Comparison of ENCODE assay signal across 8 cellular contexts in the genomic region with DNA sequence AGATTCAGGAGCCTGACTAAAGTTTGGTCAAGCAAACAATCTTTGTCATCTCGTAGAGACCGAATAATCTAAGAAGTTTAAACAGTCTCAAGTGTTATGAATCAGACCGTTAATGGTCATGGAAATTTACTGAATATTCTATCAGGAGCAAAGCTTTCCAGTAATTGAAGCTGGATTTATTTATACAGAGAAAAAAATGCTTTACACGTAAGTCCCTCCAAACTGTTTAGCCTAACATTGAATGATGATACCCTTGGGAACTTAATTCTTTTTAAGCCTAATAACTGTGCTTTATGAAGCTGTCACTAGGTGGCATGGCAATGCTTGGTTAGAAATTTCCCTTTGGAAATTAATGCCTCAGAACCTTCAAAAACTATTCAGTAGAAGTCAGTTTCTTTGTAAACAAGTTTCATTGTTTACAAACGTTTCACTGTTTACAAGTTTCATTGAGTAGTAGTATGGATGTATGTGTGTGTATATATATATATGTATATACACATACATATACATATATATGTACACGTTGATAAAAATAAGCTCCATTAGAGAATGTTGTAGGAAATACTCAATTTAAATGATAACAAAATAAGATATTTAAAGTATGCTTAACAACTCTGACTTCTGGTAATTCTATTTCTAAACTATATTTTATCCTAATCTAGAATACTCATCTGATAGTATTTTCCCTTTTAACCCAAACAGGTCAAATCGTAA. TPM values are rescaled to one million over a fixed set of nuclear protein-coding genes. Genes with fewer than 3 reads are reported as not detected.
DNase-seq lines count a peak whose midpoint lies in the region; ATAC-seq and TF ChIP-seq lines count a peak whose summit lies in the region.

No MANE protein-coding gene starts in this region.

- no peaks in the 10 kb centered on the region for H3K79me2 ChIP-seq in mammary epithelial cell (ENCODE audit: insufficient read depth, low read length)

- peak; percentile 56 for ATAC-seq in HG02840 (IDR thresholded peaks at IDR 0.05; ENCODE audit: low FRiP score, unreplicated experiment)

- no peaks in the 10 kb centered on the region for H3K27me3 ChIP-seq in mammary epithelial cell (ENCODE audit: insufficient read depth, low read length)
- no peaks in the 10 kb centered on the region for H3K27me3 ChIP-seq in vagina

- H3K9me3 ChIP-seq in mammary epithelial cell (replicated peaks; ENCODE audit: insufficient read depth, low read length) (no peaks in the 10 kb centered on the region), vagina (no peaks in the 10 kb centered on the region)

- no peak overlapping the region for H3K9ac ChIP-seq in mammary epithelial cell (ENCODE audit: insufficient read depth, low read length)

- H3K4me1 ChIP-seq in mammary epithelial cell (ENCODE audit: insufficient read depth, low read length) (peaks cover 5% of the 10 kb centered on the region), vagina (peaks cover 11% of the 10 kb centered on the region)

- BruUV-seq in mammary epithelial cell (replicated peaks; lab: Mats Ljungman, UMichigan), result no TSS peak

- H3K36me3 ChIP-seq in mammary epithelial cell (ENCODE audit: insufficient read depth, low read length), result no peaks in the 10 kb centered on the region
- no peaks in the 10 kb centered on the region for H3K36me3 ChIP-seq in vagina

- DNase-seq in NOMO-1 treated with DMSO at 0.1 percent for 48 hours (lab: John Stamatoyannopoulos, UW; ENCODE audit: unreplicated experiment) (peak; percentile 14), NOMO-1 treated with dmso at 0.1 percent for 144 hours (lab: John Stamatoyannopoulos, UW; ENCODE audit: unreplicated experiment) (no peak), NCI-H2171 treated with DMSO at 0.1 percent for 48 hours (lab: John Stamatoyannopoulos, UW) (peak; percentile 60), mammary epithelial cell (no peak), left kidney (ENCODE audit: low read depth, low spot score) (peak; percentile 67), vagina (ENCODE audit: extremely low spot score in 2 of 2) (no peak), posterior vena cava (ENCODE audit: low spot score) (no peak)

- no peak overlapping the region for H3K4me2 ChIP-seq in mammary epithelial cell (ENCODE audit: insufficient read depth, low read depth, low read length)

- no peak overlapping the region for H2AFZ ChIP-seq in mammary epithelial cell (ENCODE audit: low read depth, low read length)

- H4K20me1 ChIP-seq in mammary epithelial cell (ENCODE audit: insufficient read depth, low read length), result no peaks in the 10 kb centered on the region

- no peak for TF ChIP-seq POLR2A in vagina (IDR thresholded peaks at IDR 0.05)

- H3K27ac ChIP-seq in mammary epithelial cell (ENCODE audit: insufficient read depth, low read depth, low read length) (no peak overlapping the region), vagina (peak overlapping the region; percentile 51)

- WGBS in mammary epithelial cell (ENCODE audit: low coverage, missing lambda C conversion rate), result 62% methylated on average over 7 of the region's 7 CpGs

- intact Hi-C loops in mammary epithelial cell (cut with micrococcal nuclease), result loop anchor here (1.0 to 10.0 kb wide), 6 partner anchors 34 to 500 kb away; partner anchors contain the start of gene GAS2L3
- intact Hi-C loops in vagina (cut with DNase I), result no loop called here
- intact Hi-C loops in posterior vena cava (cut with DNase I), result loop anchor here in 1 of 2 donors (10.0 kb wide), 1 partner anchor 320 kb away; no protein-coding TSS in a partner anchor

- dilution Hi-C loops in mammary epithelial cell (cut with HindIII; ENCODE audit: low sequenced_read_pairs), result no loop called here

- H3K4me3 ChIP-seq in mammary epithelial cell (replicated peaks in 1 of 3; ENCODE audit: insufficient read depth in 1 of 3, low read depth in 2 of 3, low read length in 3 of 3) (no peak overlapping the region), vagina (no peak overlapping the region)

- in situ Hi-C loops in mammary epithelial cell (cut with MboI; ENCODE audit: low sequenced_read_pairs in 2 of 2), result loop anchor here (10.0 to 25.0 kb wide), 2 partner anchors 310 to 328 kb away; partner anchors contain the start of gene GAS2L3 (in 1 of the 2)

- CTCF ChIA-PET in mammary epithelial cell (lab: Charles Lee; ENCODE audit: low non-redundant PET), result interaction anchor here (0.5 to 0.6 kb wide), 3 partner anchors 21 to 339 kb away, joined by 3 to 8 read pairs (median 5); no protein-coding TSS in a partner anchor

- TF ChIP-seq CTCF in mammary epithelial cell (conservative IDR thresholded peaks at IDR 0.05 in 1 of 2, IDR thresholded peaks at IDR 0.05 in 1 of 2; ENCODE audit: extremely low read depth in 1 of 2, insufficient read depth in 1 of 2, low read depth in 1 of 2, low read length in 2 of 2) (peak; percentile 73 to 77), vagina (IDR thresholded peaks at IDR 0.05) (peak; percentile 31 to 53 (median 31))

RNA-seq across cellular contexts. Expression of gene DEPDC4, which starts 32.1 kb away (rescaled TPM):
- total RNA-seq in mammary epithelial cell (1 to 10 TPM in 1 of 2 donors, under 1 TPM in 1; 0.83 to 2.4 TPM), vagina (not detected), posterior vena cava (under 1 TPM in 1 of 2 donors, not detected in 1; 0.48 TPM)
- 0.67 TPM for polyA plus RNA-seq in mammary epithelial cell
- not detected for polyA minus RNA-seq in mammary epithelial cell

RNA-seq across cellular contexts. Expression of gene SCYL2, which starts 32.2 kb away (rescaled TPM):
- total RNA-seq in mammary epithelial cell (10 to 100 TPM; 56.6 to 58.7 TPM), vagina (48.1 TPM), posterior vena cava (10 to 100 TPM; 40.4 to 55.1 TPM)
- 17.9 TPM for polyA plus RNA-seq in mammary epithelial cell
- 49.5 TPM for polyA minus RNA-seq in mammary epithelial cell

RNA-seq across cellular contexts. Expression of gene ACTR6, which starts 34.1 kb away (rescaled TPM):
- total RNA-seq in mammary epithelial cell (10 to 100 TPM; 24.5 to 25.0 TPM), vagina (6.6 TPM), posterior vena cava (10 to 100 TPM; 26.5 to 32.8 TPM)
- polyA plus RNA-seq in mammary epithelial cell, result 12.6 TPM
- polyA minus RNA-seq in mammary epithelial cell, result 0.57 TPM

Comparison
In these comparisons a context has a peak if more than half of its experiments do, and no peak if none do; other contexts are left out.
1. DNase-seq: peak in NOMO-1 treated with DMSO at 0.1 percent for 48 hours (single experiment), NCI-H2171 treated with DMSO at 0.1 percent for 48 hours (single experiment) and left kidney (single experiment); none in NOMO-1 treated with dmso at 0.1 percent for 144 hours (single experiment), mammary epithelial cell (single experiment), vagina (0 of 2) and posterior vena cava (single experiment).